In the genomic region with DNA sequence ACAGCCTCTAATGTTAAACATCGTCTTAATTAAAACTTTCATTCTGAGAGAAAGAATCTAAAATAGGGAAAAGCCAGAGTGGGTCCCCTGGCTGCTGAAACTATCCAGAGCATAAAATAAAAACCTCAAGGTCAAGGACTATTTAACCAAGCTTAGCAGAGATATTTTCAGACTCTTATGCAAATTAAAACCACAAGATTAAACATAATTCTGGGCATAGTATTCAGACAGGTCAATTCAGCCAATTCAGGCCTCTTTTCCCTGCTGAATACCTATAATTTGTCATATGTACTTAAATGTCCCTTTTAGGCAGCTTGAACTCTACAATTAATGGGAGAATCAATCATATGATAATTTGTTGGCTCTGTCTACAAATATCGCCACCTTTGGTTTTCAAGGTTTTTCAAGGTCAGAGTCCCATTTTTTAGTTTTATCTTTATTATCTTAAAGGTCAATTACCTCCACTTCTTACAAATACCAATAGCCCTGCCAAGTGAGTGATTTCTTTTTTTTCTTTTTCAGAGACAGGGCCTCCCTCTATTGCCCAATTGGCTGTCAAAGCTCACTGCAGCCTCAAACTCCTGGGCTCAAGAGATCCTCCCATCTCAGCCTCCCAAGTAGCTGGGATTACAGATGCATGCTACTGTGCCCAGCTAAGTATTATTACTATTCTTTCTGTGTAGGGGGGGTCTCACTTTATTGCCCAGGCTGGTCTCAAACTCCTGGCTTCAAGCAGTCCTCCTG, we compare ENCODE assay signal across 14 cellular contexts.
DNase-seq lines count a peak whose midpoint lies in the region; ATAC-seq, FAIRE-seq and TF ChIP-seq lines count a peak whose summit lies in the region.
"Had no signal": no experiment of that assay in that cellular context is flagged by ENCODE, and none has a peak within 500 bp of the region (broad histone marks: within the 10 kb centered on the region; RNA-seq: fewer than 3 reads in every experiment).

No MANE protein-coding gene starts in this region.

- no peak for FAIRE-seq in A549 (lab: Jason Lieb, UNC)

- TF ChIP-seq CTCF in A549 (IDR thresholded peaks at IDR 0.05) = no peak
- TF ChIP-seq CTCF in body of pancreas (IDR thresholded peaks at IDR 0.05) = no peak
- no peak for TF ChIP-seq CTCF in lower leg skin (IDR thresholded peaks at IDR 0.05)

- H3K27me3 ChIP-seq in body of pancreas = no peaks in the 10 kb centered on the region
- H3K27me3 ChIP-seq: ascending aorta, right atrium auricular region had no signal

- TF ChIP-seq EP300 in A549 (IDR thresholded peaks at IDR 0.05) = no peak

- WGBS in A549 (ENCODE audit: missing lambda C conversion rate) = 87% methylated on average over 2 of the region's 2 CpGs
- 16 to 22% methylated on average over 2 of the region's 2 CpGs for WGBS in body of pancreas, 2 donors
- WGBS in lower leg skin, 2 donors = 76 to 81% methylated on average over 2 of the region's 2 CpGs

- H3K27me3 Mint-ChIP-seq in activated naive CD4-positive, alpha-beta T cell treated with anti-CD3 and anti-CD28 coated beads, Interleukin-2, amount 10 ng/mL, durations not matched to agents 7 days and 5 days = no peaks in the 10 kb centered on the region

- H3K27ac Mint-ChIP-seq in activated naive CD4-positive, alpha-beta T cell treated with anti-CD3 and anti-CD28 coated beads, Interleukin-2, amount 10 ng/mL, durations not matched to agents 7 days and 5 days = no peak overlapping the region
- H3K27ac Mint-ChIP-seq: WTC11 had no signal

- H3K9me3 ChIP-seq in A549 (no peaks in the 10 kb centered on the region), body of pancreas (no peaks in the 10 kb centered on the region)
- H3K9me3 ChIP-seq: ascending aorta, right atrium auricular region had no signal

- intact Hi-C loops in body of pancreas (cut with DNase I) (no loop called here), lower leg skin (cut with DNase I; ENCODE audit: low total_unique reads) (no loop called here)

- POLR2A ChIA-PET in A549 (lab: Yijun Ruan, JAX) = no interaction called here

- H3K36me3 ChIP-seq in body of pancreas (replicated peaks in 1 of 2; ENCODE audit: insufficient read depth in 1 of 2, low read depth in 2 of 2) = no peaks in the 10 kb centered on the region
- H3K36me3 ChIP-seq: ascending aorta, right atrium auricular region had no signal

- DNase-seq in A549 (ENCODE audit: low read depth in 1 of 2, low spot score in 1 of 2) (no peak), body of pancreas (no peak), HCEC 1CT (no peak), pons (ENCODE audit: low spot score) (no peak), lower leg skin (ENCODE audit: low spot score in 2 of 2) (no peak)
- DNase-seq in activated naive CD4-positive, alpha-beta T cell treated with anti-CD3 and anti-CD28 coated beads, Interleukin-2, amount 10 ng/mL, durations not matched to agents 7 days and 5 days = no peak
- DNase-seq: activated T-cell treated with anti-CD3 and anti-CD28 coated beads, Interleukin-2, amount 50 U/mL, for 1 hour; DMS 273 treated with DMSO at 0.1 percent for 48 hours; midbrain had no signal

- TF ChIP-seq RAD21 in A549 (conservative IDR thresholded peaks at IDR 0.05 in 1 of 2, IDR thresholded peaks at IDR 0.05 in 1 of 2) = no peak

- no peaks in the 10 kb centered on the region for H3K36me3 Mint-ChIP-seq in activated naive CD4-positive, alpha-beta T cell treated with anti-CD3 and anti-CD28 coated beads, Interleukin-2, amount 10 ng/mL, durations not matched to agents 7 days and 5 days
- H3K36me3 Mint-ChIP-seq: WTC11 had no signal

- H3K4me1 ChIP-seq in A549 = no peaks in the 10 kb centered on the region
- H3K4me1 ChIP-seq in body of pancreas = peaks cover 15% of the 10 kb centered on the region
- H3K4me1 ChIP-seq: ascending aorta, right atrium auricular region had no signal

- no peaks in the 10 kb centered on the region for H3K4me1 Mint-ChIP-seq in activated naive CD4-positive, alpha-beta T cell treated with anti-CD3 and anti-CD28 coated beads, Interleukin-2, amount 10 ng/mL, durations not matched to agents 7 days and 5 days

- TF ChIP-seq POLR2A in A549 (IDR thresholded peaks at IDR 0.05; ENCODE audit: low read length) (no peak), body of pancreas (IDR thresholded peaks at IDR 0.05) (no peak), lower leg skin (IDR thresholded peaks at IDR 0.05) (no peak)

- H3K4me3 Mint-ChIP-seq in activated naive CD4-positive, alpha-beta T cell treated with anti-CD3 and anti-CD28 coated beads, Interleukin-2, amount 10 ng/mL, durations not matched to agents 7 days and 5 days = no peak overlapping the region
- H3K4me3 Mint-ChIP-seq: WTC11 had no signal

- no peak overlapping the region for H3K4me2 ChIP-seq in A549

- no peaks in the 10 kb centered on the region for H3K9me3 Mint-ChIP-seq in activated naive CD4-positive, alpha-beta T cell treated with anti-CD3 and anti-CD28 coated beads, Interleukin-2, amount 10 ng/mL, durations not matched to agents 7 days and 5 days
- H3K9me3 Mint-ChIP-seq: WTC11 had no signal

- H3K27ac ChIP-seq in A549 (peak overlapping the region; percentile 6 to 77; a peak in 5 of 6 replicates), body of pancreas (peak overlapping the region in 3 of 4 donors; percentile 4 to 33 (median 14))
- H3K27ac ChIP-seq: ascending aorta, right atrium auricular region had no signal

- CTCF ChIA-PET in A549 (lab: Yijun Ruan, JAX) = no interaction called here
- CTCF ChIA-PET in activated naive CD4-positive, alpha-beta T cell treated with anti-CD3 and anti-CD28 coated beads, Interleukin-2, amount 10 ng/mL, durations not matched to agents 7 days and 5 days (lab: Charles Lee) = no interaction called here

- ATAC-seq in A549 (no peak), GM19452 (IDR thresholded peaks at IDR 0.05; ENCODE audit: unreplicated experiment) (peak; percentile 46), HG03196 (IDR thresholded peaks at IDR 0.05; ENCODE audit: unreplicated experiment) (peak; percentile 59), body of pancreas (peak; percentile 24)
- ATAC-seq: WTC11 had no signal

- H3K4me3 ChIP-seq in A549 (no peak overlapping the region), body of pancreas (no peak overlapping the region), lower leg skin (ENCODE audit: low read depth, poor library complexity, severe bottlenecking) (no peak overlapping the region)
- H3K4me3 ChIP-seq: ascending aorta, right atrium auricular region had no signal

TF ChIP-seq in A549, 52 proteins besides CTCF, POLR2A, EP300 and RAD21 (continues in another document):
- TF ChIP-seq SMC3 (IDR thresholded peaks at IDR 0.05) (no peak), CEBPB (IDR thresholded peaks at IDR 0.05) (no peak), EHF (CRISPR knock-in tag; IDR thresholded peaks at IDR 0.05) (no peak), HOXA7 (CRISPR knock-in tag; IDR thresholded peaks at IDR 0.05) (no peak), NPAS2 (CRISPR knock-in tag; IDR thresholded peaks at IDR 0.05; ENCODE audit: borderline replicate concordance) (no peak), HOXB5 (CRISPR knock-in tag; IDR thresholded peaks at IDR 0.05) (no peak), KDM5A (IDR thresholded peaks at IDR 0.05) (no peak), MAFK (IDR thresholded peaks at IDR 0.05; ENCODE audit: partially characterized antibody) (no peak), NFE2L2 (conservative IDR thresholded peaks at IDR 0.05; ENCODE audit: low read length) (no peak), NR3C1 (IDR thresholded peaks at IDR 0.05) (no peak), CHD4 (IDR thresholded peaks at IDR 0.05; ENCODE audit: borderline replicate concordance) (no peak), HDAC2 (IDR thresholded peaks at IDR 0.05) (no peak), FOSB (CRISPR knock-in tag; IDR thresholded peaks at IDR 0.05) (no peak), USF2 (IDR thresholded peaks at IDR 0.05) (no peak), ZC3H11A (IDR thresholded peaks at IDR 0.05) (no peak)
- TF ChIP-seq, protein P1, sequence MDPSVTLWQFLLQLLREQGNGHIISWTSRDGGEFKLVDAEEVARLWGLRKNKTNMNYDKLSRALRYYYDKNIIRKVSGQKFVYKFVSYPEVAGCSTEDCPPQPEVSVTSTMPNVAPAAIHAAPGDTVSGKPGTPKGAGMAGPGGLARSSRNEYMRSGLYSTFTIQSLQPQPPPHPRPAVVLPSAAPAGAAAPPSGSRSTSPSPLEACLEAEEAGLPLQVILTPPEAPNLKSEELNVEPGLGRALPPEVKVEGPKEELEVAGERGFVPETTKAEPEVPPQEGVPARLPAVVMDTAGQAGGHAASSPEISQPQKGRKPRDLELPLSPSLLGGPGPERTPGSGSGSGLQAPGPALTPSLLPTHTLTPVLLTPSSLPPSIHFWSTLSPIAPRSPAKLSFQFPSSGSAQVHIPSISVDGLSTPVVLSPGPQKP (IDR thresholded peaks at IDR 0.05; ENCODE audit: low read depth, low read length) = no peak
- TF ChIP-seq, protein P2, sequence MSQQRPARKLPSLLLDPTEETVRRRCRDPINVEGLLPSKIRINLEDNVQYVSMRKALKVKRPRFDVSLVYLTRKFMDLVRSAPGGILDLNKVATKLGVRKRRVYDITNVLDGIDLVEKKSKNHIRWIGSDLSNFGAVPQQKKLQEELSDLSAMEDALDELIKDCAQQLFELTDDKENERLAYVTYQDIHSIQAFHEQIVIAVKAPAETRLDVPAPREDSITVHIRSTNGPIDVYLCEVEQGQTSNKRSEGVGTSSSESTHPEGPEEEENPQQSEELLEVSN (IDR thresholded peaks at IDR 0.05; ENCODE audit: borderline replicate concordance, low read depth) = no peak

Comparison
In these comparisons a context has a peak if more than half of its experiments do, and no peak if none do; other contexts are left out.
1. ATAC-seq: peak in GM19452 (single experiment), HG03196 (single experiment) and body of pancreas (single experiment); none in A549 (0 of 2).